In the genomic region with DNA sequence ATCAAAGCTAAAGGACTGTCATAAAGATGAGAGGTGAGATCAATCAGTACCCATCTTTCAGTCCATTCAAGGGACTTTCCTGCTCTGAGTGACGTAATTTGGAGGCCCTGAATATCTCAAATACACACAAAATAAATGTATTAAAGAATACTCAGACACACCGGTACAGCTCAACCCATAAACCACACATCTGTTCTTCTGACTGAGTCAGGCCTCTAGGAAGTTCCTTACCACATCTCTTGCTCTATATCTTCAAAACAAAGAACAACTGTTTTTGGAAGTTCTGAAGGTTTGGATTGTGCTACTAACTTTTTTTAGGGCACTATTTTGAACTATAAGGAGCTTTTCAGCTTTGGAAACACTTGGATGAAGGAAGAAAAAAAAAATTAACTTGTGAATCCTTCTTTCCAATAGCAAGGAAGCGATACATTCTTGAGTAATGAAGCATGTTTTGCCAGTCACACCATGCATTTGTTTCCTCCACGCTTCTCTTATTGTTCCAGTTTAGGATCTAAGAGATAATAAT, we compare ENCODE assay signal across 14 cellular contexts.
A peak's percentile ranks its signal among the peaks of the same experiment; 100 is the strongest.
DNase-seq lines count a peak whose midpoint lies in the region; ATAC-seq, FAIRE-seq and TF ChIP-seq lines count a peak whose summit lies in the region.
"Had no signal": no experiment of that assay in that cellular context is flagged by ENCODE, and none has a peak within 500 bp of the region (broad histone marks: within the 10 kb centered on the region; RNA-seq: fewer than 3 reads in every experiment).

No MANE protein-coding gene starts in this region.

- peaks cover 6% of the 10 kb centered on the region; the same call in 2 of the 3 replicates for H3K4me1 ChIP-seq in A549
- H3K4me1 ChIP-seq in astrocyte (ENCODE audit: insufficient read depth, low read length): peaks cover 3% of the 10 kb centered on the region

- DNase-seq in A549 (ENCODE audit: low read depth in 1 of 2, low spot score in 1 of 2): no peak
- peak; percentile 56 for DNase-seq in astrocyte (ENCODE audit: low read depth)
- peak; percentile 73 for DNase-seq in foreskin melanocyte
- DNase-seq in activated CD4-positive, CD25-positive, alpha-beta regulatory T cell treated with anti-CD3 and anti-CD28 coated beads, Interleukin-2, amount 50 U/mL, for 72 hours: no peak
- DNase-seq in GM20000 (ENCODE audit: low spot score): no peak
- DNase-seq in C1 segment of cervical spinal cord (lab: John Stamatoyannopoulos, UW): no peak
- no peak for DNase-seq in cortex of kidney (lab: John Stamatoyannopoulos, UW)
- DNase-seq: ACHN; activated CD8-positive, alpha-beta memory T cell treated with anti-CD3 and anti-CD28 coated beads, Interleukin-2, amount 50 U/mL, for 4 hours; DMS 273 treated with DMSO at 0.1 percent for 48 hours; NCI-H2081; NK-92 treated with Interleukin-12 subunit alpha and Interleukin-12 subunit beta, amount 100 ng/mL, for 24 hours had no signal

- no peaks in the 10 kb centered on the region for H3K27me3 ChIP-seq in astrocyte (ENCODE audit: insufficient read depth, low read length)

- H3K9me3 ChIP-seq in A549 (no peaks in the 10 kb centered on the region), astrocyte (ENCODE audit: insufficient read depth, low read depth, low read length) (no peaks in the 10 kb centered on the region)

- peaks cover 25% of the 10 kb centered on the region for H3K4me1 Mint-ChIP-seq in astrocyte (ENCODE audit: low read depth, unreplicated experiment)

- TF ChIP-seq POLR2A in A549 (IDR thresholded peaks at IDR 0.05; ENCODE audit: low read length): no peak

- peak overlapping the region; percentile 95 for H3K27ac Mint-ChIP-seq in astrocyte (ENCODE audit: unreplicated experiment)
- H3K27ac Mint-ChIP-seq: activated naive CD4-positive, alpha-beta T cell treated with anti-CD3 and anti-CD28 coated beads, Interleukin-2, amount 50 U/mL, for 72 hours had no signal

- H3K27me3 Mint-ChIP-seq in astrocyte (ENCODE audit: low read depth, unreplicated experiment): no peaks in the 10 kb centered on the region

- TF ChIP-seq CTCF in A549 (IDR thresholded peaks at IDR 0.05): no peak
- no peak for TF ChIP-seq CTCF in astrocyte (IDR thresholded peaks at IDR 0.05; ENCODE audit: insufficient read depth, low read depth, low read length)
- no peak for TF ChIP-seq CTCF in GM20000 (IDR thresholded peaks at IDR 0.05; ENCODE audit: extremely low read depth, missing control alignments)

- H3K79me2 ChIP-seq in astrocyte (ENCODE audit: insufficient read depth, low read length): no peaks in the 10 kb centered on the region

- CTCF ChIA-PET in A549 (lab: Yijun Ruan, JAX): no interaction called here

- TF ChIP-seq RAD21 in A549 (conservative IDR thresholded peaks at IDR 0.05 in 1 of 2, IDR thresholded peaks at IDR 0.05 in 1 of 2): no peak

- H2AFZ ChIP-seq in astrocyte (ENCODE audit: low read depth, low read length): no peak overlapping the region

- no peak for TF ChIP-seq EP300 in A549 (IDR thresholded peaks at IDR 0.05)

- no peak overlapping the region for H3K4me3 Mint-ChIP-seq in astrocyte (ENCODE audit: unreplicated experiment)

- 16% methylated on average over 4 of the region's 4 CpGs for WGBS in A549 (ENCODE audit: missing lambda C conversion rate)

- H3K9ac ChIP-seq in astrocyte (ENCODE audit: low read length): peak overlapping the region; percentile 29

- no peak overlapping the region for H3K4me3 ChIP-seq in A549
- no peak overlapping the region for H3K4me3 ChIP-seq in astrocyte (ENCODE audit: insufficient read depth, low read depth, low read length)

- POLR2A ChIA-PET in A549 (lab: Yijun Ruan, JAX): no interaction called here

- H3K4me2 ChIP-seq in A549 (no peak overlapping the region), astrocyte (ENCODE audit: low read length) (peak overlapping the region; percentile 40)

- ATAC-seq in A549 (no peak), HG03432 (IDR thresholded peaks at IDR 0.05; ENCODE audit: unreplicated experiment) (peak; percentile 46)
- ATAC-seq: activated naive CD4-positive, alpha-beta T cell treated with anti-CD3 and anti-CD28 coated beads, Interleukin-2, amount 50 U/mL, for 72 hours had no signal

- no peaks in the 10 kb centered on the region for H3K36me3 ChIP-seq in astrocyte (ENCODE audit: insufficient read depth, low read length)

- H3K9me3 Mint-ChIP-seq in astrocyte (ENCODE audit: unreplicated experiment): no peaks in the 10 kb centered on the region

- no peak overlapping the region for H3K27ac ChIP-seq in A549
- peak overlapping the region; percentile 71 for H3K27ac ChIP-seq in astrocyte (ENCODE audit: low read depth, low read length)

- FAIRE-seq in A549 (lab: Jason Lieb, UNC): peak; percentile 7
- FAIRE-seq in astrocyte (lab: Jason Lieb, UNC): no peak

- H4K20me1 ChIP-seq in astrocyte (ENCODE audit: insufficient read depth, low read length): no peaks in the 10 kb centered on the region

- H3K36me3 Mint-ChIP-seq in astrocyte (ENCODE audit: low read depth, unreplicated experiment): no peaks in the 10 kb centered on the region
- H3K36me3 Mint-ChIP-seq: activated naive CD4-positive, alpha-beta T cell treated with anti-CD3 and anti-CD28 coated beads, Interleukin-2, amount 50 U/mL, for 72 hours had no signal

TF ChIP-seq in A549, 52 proteins besides CTCF, POLR2A, EP300 and RAD21:
- TF ChIP-seq MYC (IDR thresholded peaks at IDR 0.05; ENCODE audit: borderline replicate concordance, low read length): no peak
- no peak for TF ChIP-seq ZFP36 (IDR thresholded peaks at IDR 0.05; ENCODE audit: borderline replicate concordance, partially characterized antibody)
- TF ChIP-seq, protein P1, sequence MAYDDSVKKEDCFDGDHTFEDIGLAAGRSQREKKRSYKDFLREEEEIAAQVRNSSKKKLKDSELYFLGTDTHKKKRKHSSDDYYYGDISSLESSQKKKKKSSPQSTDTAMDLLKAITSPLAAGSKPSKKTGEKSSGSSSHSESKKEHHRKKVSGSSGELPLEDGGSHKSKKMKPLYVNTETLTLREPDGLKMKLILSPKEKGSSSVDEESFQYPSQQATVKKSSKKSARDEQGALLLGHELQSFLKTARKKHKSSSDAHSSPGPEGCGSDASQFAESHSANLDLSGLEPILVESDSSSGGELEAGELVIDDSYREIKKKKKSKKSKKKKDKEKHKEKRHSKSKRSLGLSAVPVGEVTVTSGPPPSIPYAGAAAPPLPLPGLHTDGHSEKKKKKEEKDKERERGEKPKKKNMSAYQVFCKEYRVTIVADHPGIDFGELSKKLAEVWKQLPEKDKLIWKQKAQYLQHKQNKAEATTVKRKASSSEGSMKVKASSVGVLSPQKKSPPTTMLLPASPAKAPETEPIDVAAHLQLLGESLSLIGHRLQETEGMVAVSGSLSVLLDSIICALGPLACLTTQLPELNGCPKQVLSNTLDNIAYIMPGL (CRISPR knock-in tag; IDR thresholded peaks at IDR 0.05; ENCODE audit: borderline replicate concordance): no peak
- no peak for TF ChIP-seq ZSCAN20 (CRISPR knock-in tag; IDR thresholded peaks at IDR 0.05)
- TF ChIP-seq HDAC2 (IDR thresholded peaks at IDR 0.05): no peak
- TF ChIP-seq ZC3H11A (IDR thresholded peaks at IDR 0.05): no peak
- no peak for TF ChIP-seq KDM5A (IDR thresholded peaks at IDR 0.05)

Comparison
In these comparisons a context has a peak if more than half of its experiments do, and no peak if none do; other contexts are left out.
1. DNase-seq: peak in astrocyte (single experiment) and foreskin melanocyte (single experiment); none in A549 (0 of 2), activated CD4-positive, CD25-positive, alpha-beta regulatory T cell treated with anti-CD3 and anti-CD28 coated beads, Interleukin-2, amount 50 U/mL, for 72 hours (single experiment), GM20000 (single experiment), C1 segment of cervical spinal cord (0 of 14) and cortex of kidney (single experiment).